1 cellular context compared by ENCODE assay signal in the genomic region with DNA sequence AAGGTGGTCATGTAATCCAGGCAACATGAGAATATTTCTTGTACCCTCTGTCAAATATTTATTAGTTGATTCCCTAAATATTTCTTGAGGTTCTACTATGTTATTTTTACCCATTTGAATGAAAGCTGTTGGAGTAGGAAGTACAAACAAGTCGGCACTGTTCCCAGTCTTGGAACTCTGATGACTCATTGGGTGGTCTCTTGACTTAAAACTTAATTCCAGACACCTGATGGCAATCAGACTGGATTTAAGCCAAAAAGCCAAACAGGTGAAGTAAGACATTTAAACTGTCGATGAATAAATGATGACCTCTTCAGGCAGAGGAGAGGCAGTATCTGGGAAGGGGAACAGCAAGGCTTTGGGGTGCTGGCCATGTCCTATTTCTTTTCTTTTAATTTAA.
TF ChIP-seq lines count a peak whose summit lies in the region.

No MANE protein-coding gene starts in this region.

TF ChIP-seq in HEK293, 187 proteins besides CTCF, POLR2A, EP300 and RAD21:
- no peak for TF ChIP-seq PRDM2 (tag by site-specific recombination; IDR thresholded peaks at IDR 0.05; ENCODE audit: borderline replicate concordance)
- 0 out of 2 replicates have a peak, but pooled peaks have one; percentile 37 for TF ChIP-seq ZNF10 (tag by site-specific recombination; IDR thresholded peaks at IDR 0.05)
- TF ChIP-seq SCRT2 (tag by site-specific recombination; IDR thresholded peaks at IDR 0.05) = peak; percentile 48
- no peak for TF ChIP-seq ZNF777 (tag by site-specific recombination; IDR thresholded peaks at IDR 0.05; ENCODE audit: borderline replicate concordance)
- 0 out of 2 replicates have a peak, but pooled peaks have one; percentile 17 for TF ChIP-seq ZNF664 (tag by site-specific recombination; IDR thresholded peaks at IDR 0.05)
